ENCODE assay signal across 16 cellular contexts in genomic region chr1:171138973-171139372, GRCh38. TPM values are rescaled to one million over a fixed set of nuclear protein-coding genes. Genes with fewer than 3 reads are reported as not detected.
A peak's percentile ranks its signal among the peaks of the same experiment; 100 is the strongest.
DNase-seq lines count a peak whose midpoint lies in the region; ATAC-seq and TF ChIP-seq lines count a peak whose summit lies in the region.
"Had no signal": no experiment of that assay in that cellular context is flagged by ENCODE, and none has a peak within 500 bp of the region (broad histone marks: within the 10 kb centered on the region; RNA-seq: fewer than 3 reads in every experiment).

No MANE protein-coding gene starts in this region.

- no peaks in the 10 kb centered on the region for H3K9me3 Mint-ChIP-seq in activated CD8-positive, alpha-beta T cell treated with anti-CD3 and anti-CD28 coated beads for 36 hours

- WGBS in esophagus squamous epithelium, 2 donors, result 72 to 74% methylated on average over 2 of the region's 2 CpGs
- 65 to 77% (median 70%) methylated on average over 2 of the region's 2 CpGs for WGBS in stomach, 5 donors

- no peak overlapping the region for H3K27ac Mint-ChIP-seq in activated CD8-positive, alpha-beta T cell treated with anti-CD3 and anti-CD28 coated beads for 36 hours

- ATAC-seq in HG02973 (IDR thresholded peaks at IDR 0.05; ENCODE audit: unreplicated experiment), result no peak
- no peak for ATAC-seq in activated CD8-positive, alpha-beta T cell treated with anti-CD3 and anti-CD28 coated beads for 36 hours

- H3K27ac ChIP-seq in ascending aorta (peak overlapping the region; percentile 88 to 89), esophagus squamous epithelium (peak overlapping the region in 3 of 4 donors; percentile 12 to 88 (median 87)), right atrium auricular region (peak overlapping the region; percentile 66 to 80), stomach (peak overlapping the region in 3 of 5 donors; percentile 84 to 90 (median 87))
- H3K27ac ChIP-seq: C4-2B had no signal

- no peaks in the 10 kb centered on the region for H3K36me3 Mint-ChIP-seq in activated CD8-positive, alpha-beta T cell treated with anti-CD3 and anti-CD28 coated beads for 36 hours (ENCODE audit: low read depth)

- DNase-seq in ascending aorta (ENCODE audit: low spot score in 2 of 2) (no peak), esophagus squamous epithelium (lab: John Stamatoyannopoulos, UW) (no peak), right atrium auricular region (ENCODE audit: low spot score) (no peak), stomach (no peak), NCI-H2171 (lab: John Stamatoyannopoulos, UW) (no peak), NCI-H2196 treated with DMSO at 0.1 percent for 48 hours (lab: John Stamatoyannopoulos, UW; ENCODE audit: unreplicated experiment) (no peak)
- DNase-seq in activated CD8-positive, alpha-beta T cell treated with anti-CD3 and anti-CD28 coated beads for 36 hours, result no peak
- DNase-seq: DMS 273 treated with DMSO at 0.1 percent for 48 hours, NCI-H1092, NCI-H146, NCI-H2081 had no signal

- H3K4me1 ChIP-seq in ascending aorta (peaks cover 9 to 60% of the 10 kb centered on the region in 2 donors), esophagus squamous epithelium (peaks cover 0 to 70% (median 44%) of the 10 kb centered on the region in 3 donors), right atrium auricular region (peaks cover 0 to 60% of the 10 kb centered on the region in 2 donors), stomach (peaks cover 24 to 69% (median 44%) of the 10 kb centered on the region in 4 donors)

- TF ChIP-seq CTCF in ascending aorta (IDR thresholded peaks at IDR 0.05), result no peak
- TF ChIP-seq CTCF in esophagus squamous epithelium (IDR thresholded peaks at IDR 0.05), result no peak
- no peak for TF ChIP-seq CTCF in right atrium auricular region (IDR thresholded peaks at IDR 0.05)
- TF ChIP-seq CTCF in stomach (IDR thresholded peaks at IDR 0.05), result no peak
- no peak for TF ChIP-seq CTCF in activated CD8-positive, alpha-beta T cell treated with anti-CD3 and anti-CD28 coated beads for 36 hours (IDR thresholded peaks at IDR 0.05)

- no peak for TF ChIP-seq POLR2A in esophagus squamous epithelium (IDR thresholded peaks at IDR 0.05)
- no peak for TF ChIP-seq POLR2A in stomach (IDR thresholded peaks at IDR 0.05)

- no peak overlapping the region for H3K4me3 Mint-ChIP-seq in activated CD8-positive, alpha-beta T cell treated with anti-CD3 and anti-CD28 coated beads for 36 hours

- H3K27me3 Mint-ChIP-seq in activated CD8-positive, alpha-beta T cell treated with anti-CD3 and anti-CD28 coated beads for 36 hours, result peaks cover 10% of the 10 kb centered on the region

- no peak for TF ChIP-seq EP300 in stomach (IDR thresholded peaks at IDR 0.05)

- H3K27me3 ChIP-seq in ascending aorta (no peaks in the 10 kb centered on the region), esophagus squamous epithelium (no peaks in the 10 kb centered on the region), right atrium auricular region (no peaks in the 10 kb centered on the region), stomach (no peaks in the 10 kb centered on the region)

- H3K4me1 Mint-ChIP-seq in activated CD8-positive, alpha-beta T cell treated with anti-CD3 and anti-CD28 coated beads for 36 hours (ENCODE audit: low read depth), result no peaks in the 10 kb centered on the region

- H3K9me3 ChIP-seq in ascending aorta, result no peaks in the 10 kb centered on the region
- no peaks in the 10 kb centered on the region for H3K9me3 ChIP-seq in esophagus squamous epithelium
- H3K9me3 ChIP-seq in right atrium auricular region, result no peaks in the 10 kb centered on the region
- H3K9me3 ChIP-seq in stomach, result no peaks in the 10 kb centered on the region

- POLR2A ChIA-PET in activated CD8-positive, alpha-beta T cell treated with anti-CD3 and anti-CD28 coated beads for 36 hours (lab: Charles Lee), result no interaction called here

- intact Hi-C loops in ascending aorta (cut with DNase I) (no loop called here), esophagus squamous epithelium (cut with DNase I) (no loop called here), stomach (cut with DNase I; ENCODE audit: low total_unique reads) (no loop called here)
- intact Hi-C loops in activated CD8-positive, alpha-beta T cell treated with anti-CD3 and anti-CD28 coated beads for 36 hours (cut with micrococcal nuclease), result no loop called here

- no peak overlapping the region for H3K4me3 ChIP-seq in ascending aorta
- no peak overlapping the region for H3K4me3 ChIP-seq in esophagus squamous epithelium
- H3K4me3 ChIP-seq in right atrium auricular region, result no peak overlapping the region
- peak overlapping the region in 1 of 4 donors; percentile 8 for H3K4me3 ChIP-seq in stomach

- CTCF ChIA-PET in activated CD8-positive, alpha-beta T cell treated with anti-CD3 and anti-CD28 coated beads for 36 hours (lab: Charles Lee), result no interaction called here

- no peaks in the 10 kb centered on the region for H3K36me3 ChIP-seq in ascending aorta
- H3K36me3 ChIP-seq in esophagus squamous epithelium, result no peaks in the 10 kb centered on the region
- no peaks in the 10 kb centered on the region for H3K36me3 ChIP-seq in right atrium auricular region
- no peaks in the 10 kb centered on the region for H3K36me3 ChIP-seq in stomach

RNA-seq across cellular contexts. Expression of gene FMO2, which starts 46.1 kb away (rescaled TPM):
- total RNA-seq in ascending aorta, result 90.3 TPM
- 100 to 1,000 TPM in 1 of 4 donors, 10 to 100 TPM in 3; 53.4 to 146 (median 68.8) TPM for total RNA-seq in esophagus squamous epithelium
- total RNA-seq in right atrium auricular region, result 10 to 100 TPM; 28.4 to 66.6 TPM
- total RNA-seq in stomach, result 10 to 100 TPM in 2 of 5 donors, 1 to 10 TPM in 2, not detected in 1; 5.1 to 47.3 (median 9.6) TPM
- polyA plus RNA-seq in stomach, result 1 to 10 TPM; 2.8 to 5.8 (median 5.2) TPM
- not detected for total RNA-seq in activated CD8-positive, alpha-beta T cell treated with anti-CD3 and anti-CD28 coated beads for 36 hours
- total RNA-seq: A673, H4, MCF 10A had no signal

RNA-seq across cellular contexts. Expression of gene FMO3, which starts 48.3 kb away (rescaled TPM):
- 6.0 TPM for total RNA-seq in ascending aorta
- 1 to 10 TPM in 3 of 4 donors, under 1 TPM in 1; 0.45 to 8.6 (median 2.6) TPM for total RNA-seq in esophagus squamous epithelium
- total RNA-seq in right atrium auricular region, result 1 to 10 TPM; 2.4 TPM
- 1 to 10 TPM in 4 of 5 donors, under 1 TPM in 1; 0.55 to 2.3 (median 1.8) TPM for total RNA-seq in stomach
- polyA plus RNA-seq in stomach, result 1 to 10 TPM; 1.2 to 7.0 (median 3.8) TPM
- total RNA-seq in activated CD8-positive, alpha-beta T cell treated with anti-CD3 and anti-CD28 coated beads for 36 hours, result not detected
- total RNA-seq: A673, MCF 10A had no signal
